ENCODE assay signal across 12 cellular contexts in the genomic region with DNA sequence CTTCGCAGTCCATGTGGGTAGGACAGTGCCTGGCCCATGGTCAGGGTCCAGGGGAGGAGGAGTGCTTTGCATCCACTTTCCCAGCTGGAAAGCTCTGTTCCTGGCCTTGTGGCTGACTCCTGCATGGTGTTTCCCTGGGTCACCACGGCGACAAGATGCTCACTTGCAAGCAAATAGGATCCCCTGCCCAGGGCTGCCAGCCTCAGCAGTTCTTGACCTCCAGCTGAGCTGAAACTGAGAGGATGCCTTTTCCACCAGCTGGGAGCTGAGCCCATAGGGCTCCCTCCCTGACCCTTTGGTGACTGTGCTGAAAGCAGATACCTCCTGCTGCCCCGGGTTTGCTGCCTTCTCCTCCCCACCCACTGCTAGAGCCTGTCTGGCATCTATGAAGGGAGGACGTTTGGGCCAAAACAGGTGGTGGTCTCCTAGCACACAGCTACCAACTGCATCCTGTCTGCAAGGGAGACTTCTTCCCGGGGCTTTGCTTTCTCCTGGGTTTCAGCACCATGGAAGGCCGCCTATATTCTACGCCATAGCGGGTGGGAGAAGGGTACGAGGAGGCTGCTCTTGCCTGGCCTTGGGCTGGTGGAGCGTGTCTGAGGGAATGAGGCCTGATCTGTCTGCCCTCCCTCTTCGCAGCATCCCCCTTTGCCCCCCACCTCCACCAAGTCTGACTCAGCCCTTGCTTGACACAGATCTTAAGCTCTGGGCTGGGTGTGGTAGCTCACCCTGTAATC. TPM values are rescaled to one million over a fixed set of nuclear protein-coding genes. Genes with fewer than 3 reads are reported as not detected.
A peak's percentile ranks its signal among the peaks of the same experiment; 100 is the strongest.
DNase-seq lines count a peak whose midpoint lies in the region; ATAC-seq, FAIRE-seq and TF ChIP-seq lines count a peak whose summit lies in the region.
"Had no signal": no experiment of that assay in that cellular context is flagged by ENCODE, and none has a peak within 500 bp of the region (broad histone marks: within the 10 kb centered on the region; RNA-seq: fewer than 3 reads in every experiment).

No MANE protein-coding gene starts in this region.

- no peak for TF ChIP-seq CTCF in kidney (IDR thresholded peaks at IDR 0.05; ENCODE audit: borderline replicate concordance, extremely low read depth, insufficient read depth)

- CTCF ChIA-PET in naive thymus-derived CD4-positive, alpha-beta T cell (lab: Charles Lee): interaction anchor here (0.8 to 1.6 kb wide), 2 partner anchors 13 to 33 kb away, joined by 3 read pairs; no protein-coding TSS in a partner anchor

- H3K27me3 ChIP-seq in naive thymus-derived CD4-positive, alpha-beta T cell (ENCODE audit: control insufficient read depth in 2 of 2, insufficient read depth in 2 of 2, low read length in 2 of 2): no peaks in the 10 kb centered on the region

- no peak overlapping the region for H3K27ac ChIP-seq in kidney (ENCODE audit: low read depth in 2 of 2, low read length in 2 of 2)
- no peak overlapping the region for H3K27ac ChIP-seq in naive thymus-derived CD4-positive, alpha-beta T cell (ENCODE audit: low read depth, low read length)
- H3K27ac ChIP-seq: thoracic aorta had no signal

- no peaks in the 10 kb centered on the region for H3K36me3 ChIP-seq in kidney (ENCODE audit: control insufficient read depth in 1 of 2, insufficient read depth in 2 of 2, low read length in 2 of 2)
- no peaks in the 10 kb centered on the region for H3K36me3 ChIP-seq in naive thymus-derived CD4-positive, alpha-beta T cell (ENCODE audit: control insufficient read depth in 2 of 3, insufficient read depth in 3 of 3, low read length in 3 of 3)
- H3K36me3 ChIP-seq: thoracic aorta had no signal

- no peaks in the 10 kb centered on the region for H3K27me3 Mint-ChIP-seq in naive thymus-derived CD4-positive, alpha-beta T cell

- POLR2A ChIA-PET in naive thymus-derived CD4-positive, alpha-beta T cell (lab: Charles Lee): no interaction called here

- H3K9me3 Mint-ChIP-seq in naive thymus-derived CD4-positive, alpha-beta T cell: peaks cover 0 to 7% (median 0%) of the 10 kb centered on the region in 11 donors

- ATAC-seq in HG03571 (IDR thresholded peaks at IDR 0.05; ENCODE audit: unreplicated experiment) (no peak), GM19397 (IDR thresholded peaks at IDR 0.05; ENCODE audit: unreplicated experiment) (no peak)
- no peak for ATAC-seq in naive thymus-derived CD4-positive, alpha-beta T cell

- peaks cover 0 to 5% (median 0%) of the 10 kb centered on the region in 5 donors for H3K36me3 Mint-ChIP-seq in naive thymus-derived CD4-positive, alpha-beta T cell

- H3K4me3 Mint-ChIP-seq in naive thymus-derived CD4-positive, alpha-beta T cell: no peak overlapping the region
- H3K4me3 Mint-ChIP-seq: naive B cell had no signal

- intact Hi-C loops in kidney (cut with DNase I): no loop called here
- intact Hi-C loops in naive thymus-derived CD4-positive, alpha-beta T cell (cut with micrococcal nuclease): no loop called here

- H3K9ac ChIP-seq in kidney (ENCODE audit: low read length in 2 of 2): no peak overlapping the region

- no peaks in the 10 kb centered on the region for H3K9me3 ChIP-seq in kidney (ENCODE audit: control insufficient read depth in 1 of 2, low read length in 2 of 2)
- no peaks in the 10 kb centered on the region for H3K9me3 ChIP-seq in naive thymus-derived CD4-positive, alpha-beta T cell (ENCODE audit: control insufficient read depth in 2 of 3, low read length in 3 of 3)
- H3K9me3 ChIP-seq: thoracic aorta had no signal

- peaks cover 0 to 5% (median 0%) of the 10 kb centered on the region in 7 donors for H3K4me1 Mint-ChIP-seq in naive thymus-derived CD4-positive, alpha-beta T cell
- H3K4me1 Mint-ChIP-seq: naive B cell had no signal

- DNase-seq in NCI-H82 (lab: John Stamatoyannopoulos, UW) (peak; percentile 9), NCI-H82 treated with DMSO at 0.1 percent for 48 hours (lab: John Stamatoyannopoulos, UW; ENCODE audit: unreplicated experiment) (no peak), anterior cingulate cortex (lab: John Stamatoyannopoulos, UW) (peak in 36 of 58 donors; percentile 6 to 81 (median 40)), kidney tubule cell (ENCODE audit: low spot score) (peak; percentile 68), kidney (no peak)
- no peak for DNase-seq in naive thymus-derived CD4-positive, alpha-beta T cell
- DNase-seq: naive B cell; NK-92 treated with Interleukin-12 subunit alpha and Interleukin-12 subunit beta, amount 100 ng/mL, for 24 hours; stimulated activated CD4-positive, alpha-beta T cell treated with anti-CD3 and anti-CD28 coated beads, Interleukin-4, amount 100 ng/mL, for 1 hour had no signal

- no peak overlapping the region for H3K4me3 ChIP-seq in kidney (ENCODE audit: low read length in 2 of 2)
- H3K4me3 ChIP-seq in naive thymus-derived CD4-positive, alpha-beta T cell (ENCODE audit: low read length): no peak overlapping the region
- H3K4me3 ChIP-seq: thoracic aorta had no signal

- FAIRE-seq in kidney (lab: Jason Lieb, UNC): no peak

- no peak overlapping the region for H3K27ac Mint-ChIP-seq in naive thymus-derived CD4-positive, alpha-beta T cell
- H3K27ac Mint-ChIP-seq: naive B cell had no signal

- peaks cover 0 to 6% of the 10 kb centered on the region in 2 donors for H3K4me1 ChIP-seq in kidney (ENCODE audit: control insufficient read depth in 1 of 2, insufficient read depth in 1 of 2, low read depth in 1 of 2, low read length in 2 of 2)
- no peaks in the 10 kb centered on the region for H3K4me1 ChIP-seq in naive thymus-derived CD4-positive, alpha-beta T cell (ENCODE audit: control insufficient read depth in 2 of 2, insufficient read depth in 2 of 2, low read length in 2 of 2)

RNA-seq across cellular contexts. Expression of a gene that starts 34.4 kb away (rescaled TPM):
- 17.4 TPM for total RNA-seq in kidney
- polyA plus RNA-seq in kidney (ENCODE audit: insufficient read depth, low read depth, low replicate concordance): 26.1 TPM
- total RNA-seq in naive thymus-derived CD4-positive, alpha-beta T cell: 1 to 10 TPM in 4 of 5 experiments, under 1 TPM in 1; 0.94 to 4.2 (median 2.1) TPM
- polyA plus RNA-seq in naive thymus-derived CD4-positive, alpha-beta T cell: 1 to 10 TPM; 1.2 to 2.9 TPM

RNA-seq across cellular contexts. Expression of a gene that starts 34.9 kb away (rescaled TPM):
- 56.1 TPM for total RNA-seq in kidney
- 49.7 TPM for polyA plus RNA-seq in kidney (ENCODE audit: insufficient read depth, low read depth, low replicate concordance)
- total RNA-seq in naive thymus-derived CD4-positive, alpha-beta T cell: 100 to 1,000 TPM in 2 of 5 experiments, 10 to 100 TPM in 3; 68.7 to 113 (median 87.9) TPM
- 10 to 100 TPM; 37.4 to 59.0 TPM for polyA plus RNA-seq in naive thymus-derived CD4-positive, alpha-beta T cell

RNA-seq across cellular contexts. Expression of a gene that starts 39.5 kb away (rescaled TPM):
- 3.6 TPM for total RNA-seq in kidney
- 10.0 TPM for polyA plus RNA-seq in kidney (ENCODE audit: insufficient read depth, low read depth, low replicate concordance)
- under 1 TPM in 1 of 5 experiments, not detected in 4; 0.22 TPM for total RNA-seq in naive thymus-derived CD4-positive, alpha-beta T cell
- polyA plus RNA-seq in naive thymus-derived CD4-positive, alpha-beta T cell: not detected

RNA-seq across cellular contexts. Expression of a gene that starts 51.1 kb away (rescaled TPM):
- 28.8 TPM for total RNA-seq in kidney
- polyA plus RNA-seq in kidney (ENCODE audit: insufficient read depth, low read depth, low replicate concordance): 100 TPM
- total RNA-seq in naive thymus-derived CD4-positive, alpha-beta T cell: not detected
- not detected for polyA plus RNA-seq in naive thymus-derived CD4-positive, alpha-beta T cell

RNA-seq across cellular contexts. Expression of a gene that starts 56.4 kb away (rescaled TPM):
- 1.6 TPM for total RNA-seq in kidney
- polyA plus RNA-seq in kidney (ENCODE audit: insufficient read depth, low read depth, low replicate concordance): 0.77 TPM
- not detected for total RNA-seq in naive thymus-derived CD4-positive, alpha-beta T cell
- polyA plus RNA-seq in naive thymus-derived CD4-positive, alpha-beta T cell: not detected

Comparison
In these comparisons a context has a peak if more than half of its experiments do, and no peak if none do; other contexts are left out.
1. DNase-seq: peak in NCI-H82 (single experiment), anterior cingulate cortex (36 of 58) and kidney tubule cell (single experiment); none in NCI-H82 treated with DMSO at 0.1 percent for 48 hours (single experiment), kidney (single experiment) and naive thymus-derived CD4-positive, alpha-beta T cell (0 of 9).